19 cellular contexts compared by ENCODE assay signal in the genomic region with DNA sequence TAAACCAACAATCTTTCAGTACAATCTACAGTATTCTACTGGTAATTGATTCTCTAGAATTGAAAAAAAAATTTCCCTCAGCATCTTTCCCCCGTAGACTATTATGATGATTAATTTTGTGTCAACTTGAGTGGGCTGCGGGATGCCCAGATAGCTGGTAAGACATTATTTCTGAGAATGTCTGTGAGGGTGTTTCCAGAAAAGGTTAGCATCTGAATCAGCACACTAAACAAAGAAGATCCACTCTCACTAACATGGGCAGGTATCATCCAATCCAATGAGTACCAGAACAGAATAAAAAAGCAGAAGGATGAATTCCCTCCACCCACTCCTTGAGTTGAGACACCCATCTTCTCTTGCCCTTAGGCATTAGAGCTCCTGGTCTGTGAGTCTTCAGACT.
DNase-seq lines count a peak whose midpoint lies in the region; ATAC-seq, FAIRE-seq and TF ChIP-seq lines count a peak whose summit lies in the region.
"Had no signal": no experiment of that assay in that cellular context is flagged by ENCODE, and none has a peak within 500 bp of the region (broad histone marks: within the 10 kb centered on the region; RNA-seq: fewer than 3 reads in every experiment).

No MANE protein-coding gene starts in this region.

- H3K9ac ChIP-seq in GM12878 (ENCODE audit: control insufficient read depth, insufficient read depth, low read length), result no peak overlapping the region

- H3K36me3 Mint-ChIP-seq in activated naive CD4-positive, alpha-beta T cell treated with anti-CD3 and anti-CD28 coated beads for 36 hours (ENCODE audit: low read depth), result peaks cover 33% of the 10 kb centered on the region

- no peaks in the 10 kb centered on the region for H3K79me2 ChIP-seq in GM12878 (ENCODE audit: control insufficient read depth, insufficient read depth, low read length)

- CTCF ChIA-PET in activated naive CD4-positive, alpha-beta T cell treated with anti-CD3 and anti-CD28 coated beads for 36 hours (lab: Charles Lee), result no interaction called here
- CTCF ChIA-PET in GM12878 (lab: Yijun Ruan, JAX), result no interaction called here

- H3K4me1 Mint-ChIP-seq in activated naive CD4-positive, alpha-beta T cell treated with anti-CD3 and anti-CD28 coated beads for 36 hours (ENCODE audit: low read depth), result peaks cover 5% of the 10 kb centered on the region
- H3K4me1 Mint-ChIP-seq: CD4-positive, alpha-beta memory T cell; H9 had no signal

- BruUV-seq in GM12878 (replicated peaks; lab: Mats Ljungman, UMichigan), result no TSS peak

- no peaks in the 10 kb centered on the region for H3K4me1 ChIP-seq in GM12878 (ENCODE audit: control insufficient read depth, insufficient read depth, low read length)

- no peak overlapping the region for H3K27ac ChIP-seq in GM12878 (ENCODE audit: control insufficient read depth, insufficient read depth)

- FAIRE-seq in GM12878 (lab: Jason Lieb, UNC), result no peak
- FAIRE-seq: G401.6, GM12892 had no signal

- WGBS in GM12878 (ENCODE audit: insufficient coverage, insufficient replicate concordance, low lambda C conversion rate, missing lambda C conversion rate), result 0% methylated on average over 2 of the region's 2 CpGs

- peak; percentile 6 for DNase-seq in activated naive CD4-positive, alpha-beta T cell treated with anti-CD3 and anti-CD28 coated beads for 36 hours
- DNase-seq in activated naive CD4-positive, alpha-beta T cell treated with anti-CD3 and anti-CD28 coated beads, Interleukin-2, amount 50 U/mL, for 16 hours, result no peak
- DNase-seq in activated T-cell treated with anti-CD3 and anti-CD28 coated beads, Interleukin-2, amount 50 U/mL, for 48 hours, result peak; percentile 34 to 35
- DNase-seq in GM12878 (ENCODE audit: low read depth, low spot score), result no peak
- DNase-seq in stimulated activated naive CD8-positive, alpha-beta T cell treated with anti-CD3 and anti-CD28 coated beads, Interleukin-15, Interleukin-2, amounts not matched to agents 100 U/mL and 50 U/mL, for 24 hours, result peak; percentile 11
- no peak for DNase-seq in NCI-H146 treated with DMSO at 0.1 percent for 48 hours (lab: John Stamatoyannopoulos, UW; ENCODE audit: unreplicated experiment)
- DNase-seq: BE2C; CD4-positive, alpha-beta memory T cell; DMS79 treated with DMSO at 0.1 percent for 48 hours; H9; Kasumi-1; NCI-H1105 treated with DMSO at 0.1 percent for 48 hours; NCI-H187 treated with DMSO at 0.1 percent for 48 hours; NCI-H446 treated with DMSO at 0.1 percent for 48 hours; NCI-H748 treated with DMSO at 0.1 percent for 48 hours had no signal

- no peak overlapping the region for H3K4me3 ChIP-seq in GM12878

- H3K27me3 ChIP-seq in GM12878 (replicated peaks in 1 of 2; ENCODE audit: control insufficient read depth in 2 of 2, insufficient read depth in 2 of 2, low read length in 1 of 2), result no peaks in the 10 kb centered on the region
- H3K27me3 ChIP-seq: BE2C had no signal

- H3K4me3 Mint-ChIP-seq in activated naive CD4-positive, alpha-beta T cell treated with anti-CD3 and anti-CD28 coated beads for 36 hours, result no peak overlapping the region
- H3K4me3 Mint-ChIP-seq: CD4-positive, alpha-beta memory T cell; H9 had no signal

- no peak for TF ChIP-seq POLR2A in GM12878 (IDR thresholded peaks at IDR 0.05; ENCODE audit: low read depth, low read length)

- no peak overlapping the region for H3K4me2 ChIP-seq in GM12878 (ENCODE audit: control insufficient read depth, insufficient read depth)

- H3K27me3 Mint-ChIP-seq in activated naive CD4-positive, alpha-beta T cell treated with anti-CD3 and anti-CD28 coated beads for 36 hours (ENCODE audit: low read depth), result no peaks in the 10 kb centered on the region
- H3K27me3 Mint-ChIP-seq: CD4-positive, alpha-beta memory T cell had no signal

- H3K27ac Mint-ChIP-seq in activated naive CD4-positive, alpha-beta T cell treated with anti-CD3 and anti-CD28 coated beads for 36 hours, result no peak overlapping the region
- H3K27ac Mint-ChIP-seq: CD4-positive, alpha-beta memory T cell had no signal

- intact Hi-C loops in activated naive CD4-positive, alpha-beta T cell treated with anti-CD3 and anti-CD28 coated beads for 36 hours (cut with micrococcal nuclease), result no loop called here
- intact Hi-C loops in GM12878 (cut with micrococcal nuclease; ENCODE audit: unreplicated experiment), result no loop called here

- no peak overlapping the region for H2AFZ ChIP-seq in GM12878 (ENCODE audit: control insufficient read depth, low read depth, low read length)

- no peak for TF ChIP-seq RAD21 in GM12878 (IDR thresholded peaks at IDR 0.05; ENCODE audit: insufficient read depth, low read depth, low read length)

- 0 out of 4 replicates have a peak, but pooled peaks cover 0 to under 1% of the 10 kb centered on the region in 2 experiments for H3K36me3 ChIP-seq in GM12878 (ENCODE audit: control insufficient read depth in 2 of 2, insufficient read depth in 2 of 2, low read length in 1 of 2)

- H3K9me3 Mint-ChIP-seq in activated naive CD4-positive, alpha-beta T cell treated with anti-CD3 and anti-CD28 coated beads for 36 hours, result peaks cover 9% of the 10 kb centered on the region
- H3K9me3 Mint-ChIP-seq: H9 had no signal

- H4K20me1 ChIP-seq in GM12878 (ENCODE audit: control insufficient read depth, insufficient read depth), result no peaks in the 10 kb centered on the region

- TF ChIP-seq CTCF in GM12878 (IDR thresholded peaks at IDR 0.05 in 2 of 3, conservative IDR thresholded peaks at IDR 0.05 in 1 of 3; ENCODE audit: control insufficient read depth in 2 of 3, extremely low read depth in 1 of 3, insufficient read depth in 1 of 3, low read depth in 3 of 3, low read length in 3 of 3), result no peak

- in situ Hi-C loops in GM12878 (cut with MboI), result no loop called here

- no peak for TF ChIP-seq EP300 in GM12878 (IDR thresholded peaks at IDR 0.05; ENCODE audit: borderline replicate concordance in 1 of 2, control insufficient read depth in 1 of 2, low read depth in 2 of 2, low read length in 2 of 2)

- RAD21 ChIA-PET in GM12878 (lab: Charles Lee; ENCODE audit: unreplicated experiment), result no interaction called here

- no peaks in the 10 kb centered on the region for H3K9me3 ChIP-seq in GM12878 (replicated peaks; ENCODE audit: control insufficient read depth, insufficient read depth, low read length)

- POLR2A ChIA-PET in GM12878 (lab: Charles Lee), result no interaction called here

- ATAC-seq in GM12878 (peak; percentile 36; the same call in 1 of the 3 replicates), HG03097 (IDR thresholded peaks at IDR 0.05; ENCODE audit: low FRiP score, unreplicated experiment) (no peak)
- ATAC-seq in stimulated activated naive CD8-positive, alpha-beta T cell treated with anti-CD3 and anti-CD28 coated beads, Interleukin-15, Interleukin-2, amounts not matched to agents 100 U/mL and 50 U/mL, for 24 hours, result peak; percentile 86
- ATAC-seq: Panc1 had no signal

- SMC1A ChIA-PET in GM12878 (lab: Charles Lee; ENCODE audit: uncharacterized antibody, unreplicated experiment), result interaction anchor here (0.9 to 1.0 kb wide), 3 partner anchors 10 to 387 kb away, joined by 3 read pairs; no protein-coding TSS in a partner anchor

TF ChIP-seq in GM12878, 131 proteins besides CTCF, POLR2A, EP300 and RAD21 (continues in another document):
- TF ChIP-seq ZBED1 (IDR thresholded peaks at IDR 0.05; ENCODE audit: borderline replicate concordance) (no peak), KDM1A (IDR thresholded peaks at IDR 0.05; ENCODE audit: borderline replicate concordance) (no peak), BCL11A (IDR thresholded peaks at IDR 0.05; ENCODE audit: low read depth, low read length) (no peak), ZNF207 (IDR thresholded peaks at IDR 0.05; ENCODE audit: borderline replicate concordance) (no peak), SREBF2 (IDR thresholded peaks at IDR 0.05; ENCODE audit: low read length) (no peak), HDGF (IDR thresholded peaks at IDR 0.05) (no peak), SIN3A (IDR thresholded peaks at IDR 0.05; ENCODE audit: low read depth, low read length) (no peak), TCF7 (IDR thresholded peaks at IDR 0.05; ENCODE audit: borderline replicate concordance) (no peak), TCF12 (IDR thresholded peaks at IDR 0.05; ENCODE audit: low read depth, low read length) (no peak), JUND (IDR thresholded peaks at IDR 0.05; ENCODE audit: low read depth, low read length) (no peak), RBBP5 (conservative IDR thresholded peaks at IDR 0.05) (no peak), TAF1 (IDR thresholded peaks at IDR 0.05; ENCODE audit: borderline replicate concordance, low read depth, low read length) (no peak)
- TF ChIP-seq, protein P1, sequence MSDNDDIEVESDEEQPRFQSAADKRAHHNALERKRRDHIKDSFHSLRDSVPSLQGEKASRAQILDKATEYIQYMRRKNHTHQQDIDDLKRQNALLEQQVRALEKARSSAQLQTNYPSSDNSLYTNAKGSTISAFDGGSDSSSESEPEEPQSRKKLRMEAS (IDR thresholded peaks at IDR 0.05; ENCODE audit: low read depth, low read length), result no peak
- TF ChIP-seq, protein P2, sequence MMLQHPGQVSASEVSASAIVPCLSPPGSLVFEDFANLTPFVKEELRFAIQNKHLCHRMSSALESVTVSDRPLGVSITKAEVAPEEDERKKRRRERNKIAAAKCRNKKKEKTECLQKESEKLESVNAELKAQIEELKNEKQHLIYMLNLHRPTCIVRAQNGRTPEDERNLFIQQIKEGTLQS (IDR thresholded peaks at IDR 0.05; ENCODE audit: borderline replicate concordance, extremely low read depth, low read depth, low read length), result no peak
- TF ChIP-seq, protein P3, sequence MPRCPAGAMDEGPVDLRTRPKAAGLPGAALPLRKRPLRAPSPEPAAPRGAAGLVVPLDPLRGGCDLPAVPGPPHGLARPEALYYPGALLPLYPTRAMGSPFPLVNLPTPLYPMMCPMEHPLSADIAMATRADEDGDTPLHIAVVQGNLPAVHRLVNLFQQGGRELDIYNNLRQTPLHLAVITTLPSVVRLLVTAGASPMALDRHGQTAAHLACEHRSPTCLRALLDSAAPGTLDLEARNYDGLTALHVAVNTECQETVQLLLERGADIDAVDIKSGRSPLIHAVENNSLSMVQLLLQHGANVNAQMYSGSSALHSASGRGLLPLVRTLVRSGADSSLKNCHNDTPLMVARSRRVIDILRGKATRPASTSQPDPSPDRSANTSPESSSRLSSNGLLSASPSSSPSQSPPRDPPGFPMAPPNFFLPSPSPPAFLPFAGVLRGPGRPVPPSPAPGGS (IDR thresholded peaks at IDR 0.05; ENCODE audit: borderline replicate concordance, insufficient read depth, low read depth, low read length, poor library complexity, severe bottlenecking), result no peak
- TF ChIP-seq, protein P4, sequence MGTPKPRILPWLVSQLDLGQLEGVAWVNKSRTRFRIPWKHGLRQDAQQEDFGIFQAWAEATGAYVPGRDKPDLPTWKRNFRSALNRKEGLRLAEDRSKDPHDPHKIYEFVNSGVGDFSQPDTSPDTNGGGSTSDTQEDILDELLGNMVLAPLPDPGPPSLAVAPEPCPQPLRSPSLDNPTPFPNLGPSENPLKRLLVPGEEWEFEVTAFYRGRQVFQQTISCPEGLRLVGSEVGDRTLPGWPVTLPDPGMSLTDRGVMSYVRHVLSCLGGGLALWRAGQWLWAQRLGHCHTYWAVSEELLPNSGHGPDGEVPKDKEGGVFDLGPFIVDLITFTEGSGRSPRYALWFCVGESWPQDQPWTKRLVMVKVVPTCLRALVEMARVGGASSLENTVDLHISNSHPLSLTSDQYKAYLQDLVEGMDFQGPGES (IDR thresholded peaks at IDR 0.05), result no peak

Comparison
In these comparisons a context has a peak if more than half of its experiments do, and no peak if none do; other contexts are left out.
1. DNase-seq: peak in activated naive CD4-positive, alpha-beta T cell treated with anti-CD3 and anti-CD28 coated beads for 36 hours (single experiment), activated T-cell treated with anti-CD3 and anti-CD28 coated beads, Interleukin-2, amount 50 U/mL, for 48 hours (2 of 2) and stimulated activated naive CD8-positive, alpha-beta T cell treated with anti-CD3 and anti-CD28 coated beads, Interleukin-15, Interleukin-2, amounts not matched to agents 100 U/mL and 50 U/mL, for 24 hours (single experiment); none in activated naive CD4-positive, alpha-beta T cell treated with anti-CD3 and anti-CD28 coated beads, Interleukin-2, amount 50 U/mL, for 16 hours (single experiment), GM12878 (single experiment) and NCI-H146 treated with DMSO at 0.1 percent for 48 hours (single experiment).